6 cellular contexts compared by ENCODE assay signal in the genomic region with DNA sequence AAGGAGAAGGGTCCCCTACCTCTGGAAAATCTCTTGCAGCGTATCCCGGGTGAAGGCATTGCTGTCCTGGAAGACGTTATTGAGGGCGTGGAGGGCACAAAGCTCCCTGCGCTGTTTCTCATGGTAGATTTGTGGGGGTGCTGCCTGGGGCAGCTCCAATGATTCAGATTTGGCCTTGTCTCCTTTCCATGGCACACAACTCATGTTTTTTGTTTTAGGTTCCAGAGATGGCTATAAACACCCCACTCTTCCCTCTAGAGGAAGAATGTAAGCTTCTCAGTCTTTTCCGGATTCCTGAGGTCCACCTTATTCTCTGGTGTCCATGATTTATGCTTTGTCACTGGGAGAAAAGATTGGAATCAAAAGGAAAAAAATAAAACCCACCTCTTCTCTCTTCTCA. TPM values are rescaled to one million over a fixed set of nuclear protein-coding genes. Genes with fewer than 3 reads are reported as not detected.
A peak's percentile ranks its signal among the peaks of the same experiment; 100 is the strongest.
DNase-seq lines count a peak whose midpoint lies in the region; ATAC-seq and TF ChIP-seq lines count a peak whose summit lies in the region.

No MANE protein-coding gene starts in this region.

- peak overlapping the region; percentile 82 for H3K4me3 ChIP-seq in MG63
- H3K4me3 ChIP-seq in coronary artery = peak overlapping the region; percentile 98
- H3K4me3 ChIP-seq in parathyroid adenoma (ENCODE audit: low read depth, low read length) = peak overlapping the region; percentile 87

- DNase-seq in MG63 (peak; percentile 30), coronary artery (ENCODE audit: low spot score) (no peak), NCI-H1694 treated with DMSO at 0.1 percent for 48 hours (lab: John Stamatoyannopoulos, UW) (no peak), ureter (ENCODE audit: low spot score) (no peak)

- peaks cover 8% of the 10 kb centered on the region for H3K79me2 ChIP-seq in parathyroid adenoma

- H3K36me3 ChIP-seq in MG63 (peaks cover 26% of the 10 kb centered on the region), parathyroid adenoma (ENCODE audit: control insufficient read depth, insufficient read depth, low read length) (no peaks in the 10 kb centered on the region)

- no peak for TF ChIP-seq CTCF in coronary artery (IDR thresholded peaks at IDR 0.05)
- TF ChIP-seq CTCF in parathyroid adenoma (IDR thresholded peaks at IDR 0.05) = no peak

- peak overlapping the region; percentile 99 for H3K4me2 ChIP-seq in parathyroid adenoma (ENCODE audit: low read length)

- H3K27me3 ChIP-seq in MG63 (no peaks in the 10 kb centered on the region), parathyroid adenoma (ENCODE audit: control insufficient read depth, insufficient read depth, low read length) (no peaks in the 10 kb centered on the region)

- H2AFZ ChIP-seq in parathyroid adenoma = no peak overlapping the region

- peak overlapping the region; percentile 100 for H3K27ac ChIP-seq in coronary artery
- H3K27ac ChIP-seq in parathyroid adenoma = peak overlapping the region; percentile 85

- no peak overlapping the region for H3K9ac ChIP-seq in parathyroid adenoma

- peaks cover 17% of the 10 kb centered on the region for H3K4me1 ChIP-seq in parathyroid adenoma

- ATAC-seq in GM19463 (IDR thresholded peaks at IDR 0.05; ENCODE audit: unreplicated experiment) = no peak

- H3K9me3 ChIP-seq in MG63 (no peaks in the 10 kb centered on the region), parathyroid adenoma (ENCODE audit: control insufficient read depth, low read length) (no peaks in the 10 kb centered on the region)

RNA-seq across cellular contexts. Expression of a gene that starts 1.0 kb away (rescaled TPM):
- total RNA-seq in MG63 (2014; rRNA removed; shearing (Covaris generic); ENCODE audit: low replicate concordance) = 47.5 and 113 TPM in 2 replicates
- total RNA-seq in ureter = 39.7 TPM

RNA-seq across cellular contexts. Expression of a gene that starts 6.0 kb away (rescaled TPM):
- total RNA-seq in MG63 (2014; rRNA removed; shearing (Covaris generic); ENCODE audit: low replicate concordance) = 19.4 and 22.0 TPM in 2 replicates
- 72.0 TPM for total RNA-seq in ureter

RNA-seq across cellular contexts. Expression of a gene that starts 18.0 kb away (rescaled TPM):
- 110 and 257 TPM in 2 replicates for total RNA-seq in MG63 (2014; rRNA removed; shearing (Covaris generic); ENCODE audit: low replicate concordance)
- total RNA-seq in ureter = 76.8 TPM

RNA-seq across cellular contexts. Expression of a gene that starts 43.3 kb away (rescaled TPM):
- 29.5 and 33.8 TPM in 2 replicates for total RNA-seq in MG63 (2014; rRNA removed; shearing (Covaris generic); ENCODE audit: low replicate concordance)
- total RNA-seq in ureter = 47.0 TPM

RNA-seq across cellular contexts. Expression of a gene that starts 43.6 kb away (rescaled TPM):
- 0.33 TPM in 1 of 2 replicates, not detected in the other for total RNA-seq in MG63 (2014; rRNA removed; shearing (Covaris generic); ENCODE audit: low replicate concordance)
- total RNA-seq in ureter = 6.1 TPM
